In genomic region chr10:124648131-124648475, GRCh38 we compare ENCODE assay signal across 8 cellular contexts.
DNase-seq lines count a peak whose midpoint lies in the region; ATAC-seq and TF ChIP-seq lines count a peak whose summit lies in the region.

No MANE protein-coding gene starts in this region.

- TF ChIP-seq CTCF in hepatocyte (IDR thresholded peaks at IDR 0.05; ENCODE audit: poor library complexity): no peak

- no peaks in the 10 kb centered on the region for H3K36me3 ChIP-seq in hepatocyte (replicated peaks; ENCODE audit: insufficient read depth, low read depth)

- peak overlapping the region; percentile 91 for H3K27ac Mint-ChIP-seq in activated T-cell treated with anti-CD3 and anti-CD28 coated beads, Interleukin-2, amount 50 U/mL, for 24 hours
- peak overlapping the region; percentile 85 for H3K27ac Mint-ChIP-seq in activated naive CD8-positive, alpha-beta T cell treated with anti-CD3 and anti-CD28 coated beads, Interleukin-2, amount 10 ng/mL, durations not matched to agents 7 days and 5 days
- H3K27ac Mint-ChIP-seq in memory B cell: peak overlapping the region; percentile 96

- H3K27ac ChIP-seq in temporal lobe (ENCODE audit: low read depth, low read length): peak overlapping the region; percentile 96
- no peak overlapping the region for H3K27ac ChIP-seq in hepatocyte

- H3K4me3 Mint-ChIP-seq in activated T-cell treated with anti-CD3 and anti-CD28 coated beads, Interleukin-2, amount 50 U/mL, for 24 hours: peak overlapping the region; percentile 51
- peak overlapping the region; percentile 63 for H3K4me3 Mint-ChIP-seq in activated naive CD8-positive, alpha-beta T cell treated with anti-CD3 and anti-CD28 coated beads, Interleukin-2, amount 10 ng/mL, durations not matched to agents 7 days and 5 days
- peak overlapping the region; percentile 56 for H3K4me3 Mint-ChIP-seq in memory B cell

- no peaks in the 10 kb centered on the region for H3K9me3 ChIP-seq in hepatocyte (ENCODE audit: low read depth)

- 96% methylated on average over 5 of the region's 7 CpGs for WGBS in hepatocyte (ENCODE audit: low lambda C conversion rate, missing lambda C conversion rate)

- peaks cover 21% of the 10 kb centered on the region for H3K4me1 ChIP-seq in hepatocyte (ENCODE audit: insufficient read depth)

- peaks cover 2% of the 10 kb centered on the region for H4K20me1 ChIP-seq in hepatocyte (ENCODE audit: insufficient read depth, poor library complexity, severe bottlenecking)

- H3K9me3 Mint-ChIP-seq in activated T-cell treated with anti-CD3 and anti-CD28 coated beads, Interleukin-2, amount 50 U/mL, for 24 hours: no peaks in the 10 kb centered on the region
- no peaks in the 10 kb centered on the region for H3K9me3 Mint-ChIP-seq in activated naive CD8-positive, alpha-beta T cell treated with anti-CD3 and anti-CD28 coated beads, Interleukin-2, amount 10 ng/mL, durations not matched to agents 7 days and 5 days
- H3K9me3 Mint-ChIP-seq in memory B cell: no peaks in the 10 kb centered on the region

- no peaks in the 10 kb centered on the region for H3K27me3 ChIP-seq in hepatocyte

- POLR2A ChIA-PET in activated naive CD8-positive, alpha-beta T cell treated with anti-CD3 and anti-CD28 coated beads, Interleukin-2, amount 10 ng/mL, durations not matched to agents 7 days and 5 days (lab: Charles Lee): interaction anchor here (1.0 to 2.4 kb wide), 6 partner anchors 26 to 187 kb away, joined by 3 to 20 read pairs (median 7); no protein-coding TSS in a partner anchor

- in situ Hi-C loops in G401 (cut with HindIII; ENCODE audit: low sequenced_read_pairs): no loop called here

- no peak for DNase-seq in activated T-cell treated with anti-CD3 and anti-CD28 coated beads, Interleukin-2, amount 50 U/mL, for 24 hours
- DNase-seq in activated T-cell treated with anti-CD3 and anti-CD28 coated beads for 4 hours (no peak), memory B cell (ENCODE audit: low spot score in 2 of 2) (no peak), G401 (ENCODE audit: low spot score) (no peak), activated gamma-delta T cell treated with Interleukin-2 at 50 U/mL for 16 hours (no peak), hepatocyte (ENCODE audit: low spot score) (no peak)
- DNase-seq in activated naive CD8-positive, alpha-beta T cell treated with anti-CD3 and anti-CD28 coated beads, Interleukin-2, amount 10 ng/mL, durations not matched to agents 7 days and 5 days: no peak

- H3K27me3 Mint-ChIP-seq in activated T-cell treated with anti-CD3 and anti-CD28 coated beads, Interleukin-2, amount 50 U/mL, for 24 hours: no peaks in the 10 kb centered on the region
- peaks cover 3% of the 10 kb centered on the region for H3K27me3 Mint-ChIP-seq in activated naive CD8-positive, alpha-beta T cell treated with anti-CD3 and anti-CD28 coated beads, Interleukin-2, amount 10 ng/mL, durations not matched to agents 7 days and 5 days
- H3K27me3 Mint-ChIP-seq in memory B cell: no peaks in the 10 kb centered on the region

- no peaks in the 10 kb centered on the region for H3K9me2 ChIP-seq in hepatocyte (replicated peaks; ENCODE audit: insufficient read depth)

- peaks cover 93% of the 10 kb centered on the region for H3K4me1 Mint-ChIP-seq in activated T-cell treated with anti-CD3 and anti-CD28 coated beads, Interleukin-2, amount 50 U/mL, for 24 hours (ENCODE audit: low read depth)
- peaks cover 49% of the 10 kb centered on the region for H3K4me1 Mint-ChIP-seq in activated naive CD8-positive, alpha-beta T cell treated with anti-CD3 and anti-CD28 coated beads, Interleukin-2, amount 10 ng/mL, durations not matched to agents 7 days and 5 days
- H3K4me1 Mint-ChIP-seq in memory B cell: peaks cover 79% of the 10 kb centered on the region

- H3K79me2 ChIP-seq in hepatocyte: peaks cover 43% of the 10 kb centered on the region

- no peak overlapping the region for H3K4me3 ChIP-seq in hepatocyte

- no peak for ATAC-seq in activated naive CD8-positive, alpha-beta T cell treated with anti-CD3 and anti-CD28 coated beads, Interleukin-2, amount 10 ng/mL, durations not matched to agents 7 days and 5 days (ENCODE audit: low read depth)
- no peak for ATAC-seq in memory B cell (ENCODE audit: low read depth)

- no peak overlapping the region for H3K4me2 ChIP-seq in hepatocyte

- no peak overlapping the region for H2AFZ ChIP-seq in hepatocyte

- H3K36me3 Mint-ChIP-seq in activated T-cell treated with anti-CD3 and anti-CD28 coated beads, Interleukin-2, amount 50 U/mL, for 24 hours (ENCODE audit: low read depth): no peaks in the 10 kb centered on the region
- no peaks in the 10 kb centered on the region for H3K36me3 Mint-ChIP-seq in activated naive CD8-positive, alpha-beta T cell treated with anti-CD3 and anti-CD28 coated beads, Interleukin-2, amount 10 ng/mL, durations not matched to agents 7 days and 5 days
- peaks cover 5% of the 10 kb centered on the region for H3K36me3 Mint-ChIP-seq in memory B cell
